19 cellular contexts compared by ENCODE assay signal in genomic region chr11:9399466-9399865, GRCh38. TPM values are rescaled to one million over a fixed set of nuclear protein-coding genes. Genes with fewer than 3 reads are reported as not detected.
DNase-seq lines count a peak whose midpoint lies in the region; ATAC-seq and TF ChIP-seq lines count a peak whose summit lies in the region.
"Had no signal": no experiment of that assay in that cellular context is flagged by ENCODE, and none has a peak within 500 bp of the region (broad histone marks: within the 10 kb centered on the region; RNA-seq: fewer than 3 reads in every experiment).

No MANE protein-coding gene starts in this region.

- no peaks in the 10 kb centered on the region for H3K9me2 ChIP-seq in GM23338 (ENCODE audit: insufficient read depth)

- no peak overlapping the region for H3K9ac ChIP-seq in adipocyte (ENCODE audit: low read length)

- H3K4me3 ChIP-seq in GM23338 (no peak overlapping the region), adipocyte (ENCODE audit: low read length) (no peak overlapping the region)
- H3K4me3 ChIP-seq: lung, tibial artery had no signal

- H3K79me2 ChIP-seq in GM23338 (replicated peaks; ENCODE audit: insufficient read depth) = peaks cover 100% of the 10 kb centered on the region

- H4K20me1 ChIP-seq in GM23338 (replicated peaks; ENCODE audit: insufficient read depth) = peaks cover 82% of the 10 kb centered on the region

- H3K27me3 ChIP-seq in CD4-positive, alpha-beta T cell (ENCODE audit: control insufficient read depth, insufficient read depth, low read length) = no peaks in the 10 kb centered on the region
- no peaks in the 10 kb centered on the region for H3K27me3 ChIP-seq in GM23338 (ENCODE audit: insufficient read depth)
- no peaks in the 10 kb centered on the region for H3K27me3 ChIP-seq in adipocyte (replicated peaks; ENCODE audit: control insufficient read depth, insufficient read depth, low read length)
- H3K27me3 ChIP-seq: tibial artery had no signal

- no peak for TF ChIP-seq CTCF in CD4-positive, alpha-beta T cell (IDR thresholded peaks at IDR 0.05)
- no peak for TF ChIP-seq CTCF in GM23338 (conservative IDR thresholded peaks at IDR 0.05; ENCODE audit: low read depth in 2 of 2)

- ATAC-seq in CD4-positive, alpha-beta T cell (ENCODE audit: poor library complexity) = no peak
- ATAC-seq in GM23338 (no peak), naive B cell (ENCODE audit: low read depth in 2 of 2) (no peak)

- peaks cover 14% of the 10 kb centered on the region; the same call in 1 of the 2 replicates for H3K36me3 ChIP-seq in GM23338 (ENCODE audit: insufficient read depth)
- H3K36me3 ChIP-seq in adipocyte (ENCODE audit: control insufficient read depth, insufficient read depth, low read length, severe bottlenecking) = peaks cover 12% of the 10 kb centered on the region

- no peak for DNase-seq in CD4-positive, alpha-beta T cell
- no peak for DNase-seq in GM23338 (ENCODE audit: low spot score)
- peak; percentile 17 for DNase-seq in adipocyte (ENCODE audit: low read depth)
- no peak for DNase-seq in naive B cell
- no peak for DNase-seq in NCI-H146 treated with DMSO at 0.1 percent for 48 hours (lab: John Stamatoyannopoulos, UW; ENCODE audit: unreplicated experiment)
- DNase-seq in CD1c-positive myeloid dendritic cell (ENCODE audit: extremely low spot score) = no peak
- DNase-seq in NCI-H187 treated with DMSO at 0.1 percent for 48 hours (lab: John Stamatoyannopoulos, UW) = no peak
- DNase-seq: activated gamma-delta T cell treated with Interleukin-2 at 50 U/mL for 16 hours; CD4-positive, alpha-beta memory T cell; cortex of kidney; NCI-H146; NCI-H345; NK-92 treated with Interleukin-12 subunit alpha and Interleukin-12 subunit beta, amount 100 ng/mL, for 24 hours; posterior cingulate gyrus; RPMI8226; small intestine; SW 1271; tibial artery had no signal

- intact Hi-C loops in CD4-positive, alpha-beta T cell (cut with DNase I, micrococcal nuclease) = no loop called here

- H3K4me1 Mint-ChIP-seq in CD4-positive, alpha-beta T cell (ENCODE audit: low read depth) = peaks cover 48% of the 10 kb centered on the region
- H3K4me1 Mint-ChIP-seq in GM23338 (peaks cover 20% of the 10 kb centered on the region), naive B cell (peaks cover 27 to 45% (median 38%) of the 10 kb centered on the region in 3 donors)

- POLR2A ChIA-PET in CD4-positive, alpha-beta T cell (lab: Charles Lee) = no interaction called here

- H3K27ac Mint-ChIP-seq in CD4-positive, alpha-beta T cell = peak overlapping the region; percentile 3
- H3K27ac Mint-ChIP-seq in GM23338 = 0 out of 2 replicates have a peak overlapping the region, but pooled peaks have one; percentile 0
- H3K27ac Mint-ChIP-seq in naive B cell = peak overlapping the region in 5 of 6 donors; percentile 1 to 68 (median 16)

- peaks cover 17% of the 10 kb centered on the region; the same call in 1 of the 2 replicates for H3F3A ChIP-seq in GM23338 (replicated peaks; ENCODE audit: low read depth)

- no peak overlapping the region for H2AFZ ChIP-seq in GM23338

- H3K4me1 ChIP-seq in GM23338 (ENCODE audit: insufficient read depth) (peaks cover 31% of the 10 kb centered on the region; the same call in 1 of the 2 replicates), adipocyte (ENCODE audit: control insufficient read depth, insufficient read depth, low read length) (peaks cover 21% of the 10 kb centered on the region)

- no peak overlapping the region for H3K4me3 Mint-ChIP-seq in CD4-positive, alpha-beta T cell
- H3K4me3 Mint-ChIP-seq in GM23338 (no peak overlapping the region), naive B cell (no peak overlapping the region)
- H3K4me3 Mint-ChIP-seq: CD4-positive, alpha-beta memory T cell had no signal

- CTCF ChIA-PET in CD4-positive, alpha-beta T cell (lab: Charles Lee) = no interaction called here

- no peak overlapping the region for H3K27ac ChIP-seq in CD4-positive, alpha-beta T cell (ENCODE audit: low read depth, low read length)
- H3K27ac ChIP-seq in GM23338 (ENCODE audit: low read depth) = peak overlapping the region; percentile 62; the same call in 1 of the 2 replicates
- H3K27ac ChIP-seq: tibial artery had no signal

- no peak overlapping the region for H3K4me2 ChIP-seq in GM23338

- H3K27me3 Mint-ChIP-seq in CD4-positive, alpha-beta T cell = no peaks in the 10 kb centered on the region
- H3K27me3 Mint-ChIP-seq in GM23338 (ENCODE audit: insufficient read depth, low read depth, poor library complexity) (peaks cover 2% of the 10 kb centered on the region), naive B cell (no peaks in the 10 kb centered on the region)
- H3K27me3 Mint-ChIP-seq: CD4-positive, alpha-beta memory T cell had no signal

- no peaks in the 10 kb centered on the region for H3K9me3 ChIP-seq in CD4-positive, alpha-beta T cell (ENCODE audit: control insufficient read depth, low read length)
- no peaks in the 10 kb centered on the region for H3K9me3 ChIP-seq in adipocyte (ENCODE audit: control insufficient read depth, low read length)
- H3K9me3 ChIP-seq: tibial artery had no signal

- peaks cover 33% of the 10 kb centered on the region for H3K36me3 Mint-ChIP-seq in CD4-positive, alpha-beta T cell (ENCODE audit: low read depth)
- H3K36me3 Mint-ChIP-seq in GM23338 (ENCODE audit: low read depth) (peaks cover 34% of the 10 kb centered on the region), naive B cell (no peaks in the 10 kb centered on the region)

- no peaks in the 10 kb centered on the region for H3K9me3 Mint-ChIP-seq in CD4-positive, alpha-beta T cell
- H3K9me3 Mint-ChIP-seq in GM23338 = no peaks in the 10 kb centered on the region
- H3K9me3 Mint-ChIP-seq in naive B cell = no peaks in the 10 kb centered on the region
- H3K9me3 Mint-ChIP-seq: CD4-positive, alpha-beta memory T cell had no signal

TF ChIP-seq in GM23338, 12 proteins besides CTCF, POLR2A, EP300 and RAD21 (continues in another document):
- TF ChIP-seq ZNF114 (CRISPR knock-in tag; IDR thresholded peaks at IDR 0.05) (no peak), ZNF331 (CRISPR knock-in tag; IDR thresholded peaks at IDR 0.05; ENCODE audit: low read depth) (no peak), EZH2phosphoT487 (IDR thresholded peaks at IDR 0.05; ENCODE audit: unreplicated experiment) (no peak), ZNF462 (CRISPR knock-in tag; IDR thresholded peaks at IDR 0.05) (no peak), NANOG (IDR thresholded peaks at IDR 0.05; ENCODE audit: borderline replicate concordance) (no peak)

RNA-seq across cellular contexts. Expression of gene IPO7, which starts 15.0 kb away (rescaled TPM):
- total RNA-seq in CD4-positive, alpha-beta T cell = 10 to 100 TPM; 40.7 to 51.6 TPM
- 271 and 328 TPM in 2 replicates for total RNA-seq in GM23338 (2014; rRNA removed; shearing (Covaris generic))
- polyA plus RNA-seq in GM23338 (2016; fragmentation: Nextera tagmentation; extraction: Ambion mirVana) (56.1 TPM in 2 replicates), naive B cell (ENCODE audit: low read depth in 6 of 6) (10 to 100 TPM in 1 of 6 donors, 1 to 10 TPM in 5; 3.8 to 33.4 (median 5.5) TPM)
